In genomic region chr18:74534150-74534969, GRCh38 we compare ENCODE assay signal across 24 cellular contexts. TPM values are rescaled to one million over a fixed set of nuclear protein-coding genes. Genes with fewer than 3 reads are reported as not detected.
DNase-seq lines count a peak whose midpoint lies in the region; TF ChIP-seq lines count a peak whose summit lies in the region.
"Had no signal": no experiment of that assay in that cellular context is flagged by ENCODE, and none has a peak within 500 bp of the region (broad histone marks: within the 10 kb centered on the region; RNA-seq: fewer than 3 reads in every experiment).

A gene with protein sequence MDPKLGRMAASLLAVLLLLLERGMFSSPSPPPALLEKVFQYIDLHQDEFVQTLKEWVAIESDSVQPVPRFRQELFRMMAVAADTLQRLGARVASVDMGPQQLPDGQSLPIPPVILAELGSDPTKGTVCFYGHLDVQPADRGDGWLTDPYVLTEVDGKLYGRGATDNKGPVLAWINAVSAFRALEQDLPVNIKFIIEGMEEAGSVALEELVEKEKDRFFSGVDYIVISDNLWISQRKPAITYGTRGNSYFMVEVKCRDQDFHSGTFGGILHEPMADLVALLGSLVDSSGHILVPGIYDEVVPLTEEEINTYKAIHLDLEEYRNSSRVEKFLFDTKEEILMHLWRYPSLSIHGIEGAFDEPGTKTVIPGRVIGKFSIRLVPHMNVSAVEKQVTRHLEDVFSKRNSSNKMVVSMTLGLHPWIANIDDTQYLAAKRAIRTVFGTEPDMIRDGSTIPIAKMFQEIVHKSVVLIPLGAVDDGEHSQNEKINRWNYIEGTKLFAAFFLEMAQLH (plus strand): TSS chr18:74534500. CDS start chr18:74534668, 168 bp downstream.

- H4K12ac ChIP-seq in trophoblast cell (ENCODE audit: low read depth, low read length), result no peak within 1 kb of the TSS

- no peak within 1 kb of the TSS for H2BK120ac ChIP-seq in trophoblast cell (ENCODE audit: insufficient read depth, low read length, poor library complexity)

- no CpG with 5 or more reads among the region's 21 CpGs for WGBS in trophoblast cell (ENCODE audit: extremely low coverage, insufficient coverage, insufficient read length)

- no peak within 1 kb of the TSS for H2AK5ac ChIP-seq in trophoblast cell (ENCODE audit: low read length)

- no peaks in the 10 kb centered on the region for H3K79me2 ChIP-seq in trophoblast cell (ENCODE audit: control insufficient read depth, insufficient read depth, low read length, poor library complexity)

- no peaks in the 10 kb centered on the region for H3K36me3 Mint-ChIP-seq in CD14-positive monocyte

- H3K9me3 ChIP-seq in trophoblast cell (ENCODE audit: insufficient read depth, low read depth, low read length), result peaks cover 6% of the 10 kb centered on the region
- H3K9me3 ChIP-seq: breast epithelium, Peyer's patch, SJSA1, vagina had no signal

- no peak within 1 kb of the TSS for H3K4me3 Mint-ChIP-seq in CD14-positive monocyte
- H3K4me3 Mint-ChIP-seq: activated CD4-positive, alpha-beta T cell treated with anti-CD3 and anti-CD28 coated beads, Interleukin-2, amount 10 ng/mL, durations not matched to agents 24 days and 14 days; T-helper 1 cell treated with Interleukin-12 subunit alpha and Interleukin-12 subunit beta and Interleukin-4 antibody, amounts not matched to agents 30 μg/mL and 1 μg/mL, for 36 hours had no signal

- H3K27ac ChIP-seq in trophoblast cell (ENCODE audit: low read depth, low read length), result no peak within 1 kb of the TSS
- H3K27ac ChIP-seq: BLaER1 treated with 17β-estradiol and CSF1 and Interleukin-3, amounts not matched to agents 10 nM and 100 nM; breast epithelium; Peyer's patch; SJSA1; vagina had no signal

- H3K14ac ChIP-seq in trophoblast cell (ENCODE audit: low read length), result no peak within 1 kb of the TSS

- no peak within 1 kb of the TSS for H2AFZ ChIP-seq in trophoblast cell (ENCODE audit: insufficient read depth, low read length, poor library complexity)

- no peaks in the 10 kb centered on the region for H3K36me3 ChIP-seq in trophoblast cell (ENCODE audit: control insufficient read depth in 1 of 2, insufficient read depth in 2 of 2, low read length in 2 of 2)
- H3K36me3 ChIP-seq: BLaER1 treated with 17β-estradiol and CSF1 and Interleukin-3, amounts not matched to agents 10 nM and 100 nM; breast epithelium; Peyer's patch; SJSA1; vagina had no signal

- H3K23ac ChIP-seq in trophoblast cell (ENCODE audit: low read length), result no peak within 1 kb of the TSS

- peaks cover 3% of the 10 kb centered on the region for H3K4me1 Mint-ChIP-seq in CD14-positive monocyte
- H3K4me1 Mint-ChIP-seq: activated CD4-positive, alpha-beta T cell treated with anti-CD3 and anti-CD28 coated beads, Interleukin-2, amount 10 ng/mL, durations not matched to agents 24 days and 14 days had no signal

- no peak within 1 kb of the TSS for H3K18ac ChIP-seq in trophoblast cell (ENCODE audit: low read length)

- no peak within 1 kb of the TSS for H3K4me2 ChIP-seq in trophoblast cell (ENCODE audit: low read length)
- H3K4me2 ChIP-seq: BLaER1 treated with 17β-estradiol and CSF1 and Interleukin-3, amounts not matched to agents 10 nM and 100 nM; smooth muscle cell had no signal

- no peak within 1 kb of the TSS for H3K4me3 ChIP-seq in trophoblast cell (ENCODE audit: low read depth, low read length)
- H3K4me3 ChIP-seq: BLaER1 treated with 17β-estradiol and CSF1 and Interleukin-3, amounts not matched to agents 10 nM and 100 nM; breast epithelium; Peyer's patch; SJSA1; smooth muscle cell; vagina had no signal

- no peaks in the 10 kb centered on the region for H3K27me3 ChIP-seq in trophoblast cell (ENCODE audit: insufficient read depth, low read length)
- H3K27me3 ChIP-seq: BLaER1 treated with 17β-estradiol and CSF1 and Interleukin-3, amounts not matched to agents 10 nM and 100 nM; breast epithelium; Peyer's patch; SJSA1; vagina had no signal

- peaks cover 0 to 7% (median 0%) of the 10 kb centered on the region in 7 donors for H3K9me3 Mint-ChIP-seq in CD14-positive monocyte
- H3K9me3 Mint-ChIP-seq: activated CD4-positive, alpha-beta T cell treated with anti-CD3 and anti-CD28 coated beads, Interleukin-2, amount 10 ng/mL, durations not matched to agents 24 days and 14 days; T-helper 1 cell treated with Interleukin-12 subunit alpha and Interleukin-12 subunit beta and Interleukin-4 antibody, amounts not matched to agents 30 μg/mL and 1 μg/mL, for 36 hours had no signal

- no peak within 1 kb of the TSS for H4K91ac ChIP-seq in trophoblast cell (ENCODE audit: low read depth, low read length)

- no peaks in the 10 kb centered on the region for H3K4me1 ChIP-seq in trophoblast cell (ENCODE audit: control insufficient read depth in 1 of 2, insufficient read depth in 2 of 2, low read length in 2 of 2)
- H3K4me1 ChIP-seq: BLaER1 treated with 17β-estradiol and CSF1 and Interleukin-3, amounts not matched to agents 10 nM and 100 nM; breast epithelium; Peyer's patch; SJSA1; vagina had no signal

- intact Hi-C loops in CD14-positive monocyte (cut with micrococcal nuclease), result no loop called here

- peaks cover 0 to 2% (median 2%) of the 10 kb centered on the region in 3 donors for H3K27me3 Mint-ChIP-seq in CD14-positive monocyte (ENCODE audit: low read depth in 3 of 3)

- no peak within 1 kb of the TSS for H2BK12ac ChIP-seq in trophoblast cell (ENCODE audit: low read length)

- no peak within 1 kb of the TSS for H2BK5ac ChIP-seq in trophoblast cell (ENCODE audit: low read depth, low read length, poor library complexity)

- no peaks in the 10 kb centered on the region for H3K79me1 ChIP-seq in trophoblast cell (ENCODE audit: low read length)

- no peak for TF ChIP-seq CTCF in CD14-positive monocyte (IDR thresholded peaks at IDR 0.05)

- peak within 1 kb of the TSS; percentile 49 for H3K9ac ChIP-seq in trophoblast cell (ENCODE audit: low read length)
- H3K9ac ChIP-seq: BLaER1 treated with 17β-estradiol and CSF1 and Interleukin-3, amounts not matched to agents 10 nM and 100 nM had no signal

- peak; percentile 14 for DNase-seq in CD14-positive monocyte (ENCODE audit: low spot score)
- peak in 50 of 58 donors; percentile 13 to 88 (median 58) for DNase-seq in anterior cingulate cortex (lab: John Stamatoyannopoulos, UW)
- DNase-seq in inferior parietal cortex (ENCODE audit: extremely low spot score), result peak; percentile 74
- no peak for DNase-seq in trophoblast cell
- no peak for DNase-seq in NCI-H146 (lab: John Stamatoyannopoulos, UW)
- DNase-seq in NCI-H1694 treated with DMSO at 0.1 percent for 48 hours (lab: John Stamatoyannopoulos, UW), result no peak
- DNase-seq in activated CD4-positive, alpha-beta T cell treated with anti-CD3 and anti-CD28 coated beads for 48 hours, result no peak
- DNase-seq in HUDEP-2 (lab: John Stamatoyannopoulos, UW; ENCODE audit: unreplicated experiment in 76 of 76), result no peak
- DNase-seq: activated CD4-positive, alpha-beta T cell treated with anti-CD3 and anti-CD28 coated beads, Interleukin-2, amount 10 ng/mL, durations not matched to agents 24 days and 14 days; activated effector memory CD4-positive, alpha-beta T cell treated with Interleukin-2 at 50 U/mL for 16 hours; dermis blood vessel endothelial cell; foreskin fibroblast; kidney glomerular epithelial cell; NCI-H2029 treated with DMSO at 0.1 percent for 48 hours; NCI-H446; NK-92 treated with Interleukin-12 subunit alpha and Interleukin-12 subunit beta, amount 100 ng/mL, for 24 hours; stimulated activated CD4-positive, alpha-beta T cell treated with anti-CD3 and anti-CD28 coated beads, Interleukin-4, amount 100 ng/mL, for 4 hours had no signal

- peak within 1 kb of the TSS in 1 of 7 donors; percentile 5 for H3K27ac Mint-ChIP-seq in CD14-positive monocyte
- H3K27ac Mint-ChIP-seq: activated CD4-positive, alpha-beta T cell treated with anti-CD3 and anti-CD28 coated beads, Interleukin-2, amount 10 ng/mL, durations not matched to agents 24 days and 14 days; T-helper 1 cell treated with Interleukin-12 subunit alpha and Interleukin-12 subunit beta and Interleukin-4 antibody, amounts not matched to agents 30 μg/mL and 1 μg/mL, for 36 hours had no signal

- H3K4ac ChIP-seq in trophoblast cell (ENCODE audit: low read depth, low read length), result no peak within 1 kb of the TSS

- H4K8ac ChIP-seq in trophoblast cell (ENCODE audit: low read depth, low read length), result no peak within 1 kb of the TSS

RNA-seq across cellular contexts. Expression of the gene that starts here (rescaled TPM):
- not detected for polyA plus RNA-seq in CD14-positive monocyte
- polyA plus RNA-seq in trophoblast cell (2013), result 0.10 and 0.15 TPM in 2 replicates
- polyA plus RNA-seq: smooth muscle cell had no signal

Comparison
In these comparisons a context has a peak if more than half of its experiments do, and no peak if none do; other contexts are left out.
1. Peak in DNase-seq in CD14-positive monocyte; RNA of the gene not detected or under 1 TPM.
2. DNase-seq: peak in anterior cingulate cortex (50 of 58) and inferior parietal cortex (single experiment); none in trophoblast cell (0 of 2), NCI-H146 (single experiment), NCI-H1694 treated with DMSO at 0.1 percent for 48 hours (single experiment), activated CD4-positive, alpha-beta T cell treated with anti-CD3 and anti-CD28 coated beads for 48 hours (single experiment) and HUDEP-2 (0 of 76).